ENCODE assay signal across 8 cellular contexts in genomic region chr19:16076958-16077611, GRCh38. TPM values are rescaled to one million over a fixed set of nuclear protein-coding genes. Genes with fewer than 3 reads are reported as not detected.
DNase-seq lines count a peak whose midpoint lies in the region; ATAC-seq, FAIRE-seq and TF ChIP-seq lines count a peak whose summit lies in the region.

No MANE protein-coding gene starts in this region.

- H3K4me1 ChIP-seq in liver (ENCODE audit: control insufficient read depth in 4 of 4, insufficient read depth in 4 of 4, low read length in 3 of 4) = peaks cover 0 to 10% (median 2%) of the 10 kb centered on the region in 4 donors
- peaks cover 79% of the 10 kb centered on the region for H3K4me1 ChIP-seq in stomach smooth muscle (ENCODE audit: control insufficient read depth, insufficient read depth, low read length)

- H3K9ac ChIP-seq in liver (ENCODE audit: low read depth in 1 of 2, low read length in 2 of 2) = peak overlapping the region; percentile 13 to 79
- H3K9ac ChIP-seq in stomach smooth muscle (ENCODE audit: low read length in 2 of 2) = peak overlapping the region; percentile 97 to 99

- peak overlapping the region; percentile 93 for H3K27ac ChIP-seq in liver (ENCODE audit: low read depth in 1 of 2, low read length in 2 of 2)
- H3K27ac ChIP-seq in stomach smooth muscle (ENCODE audit: low read length) = peak overlapping the region; percentile 100

- DNase-seq in activated T-cell treated with anti-CD3 and anti-CD28 coated beads for 24 hours (ENCODE audit: low read depth) (peak; percentile 26), activated T-cell treated with anti-CD3 and anti-CD28 coated beads for 4 hours (no peak), RCC 7860 (ENCODE audit: low spot score) (peak; percentile 13)
- no peak for DNase-seq in central memory CD8-positive, alpha-beta T cell (ENCODE audit: low spot score in 2 of 2)

- no peaks in the 10 kb centered on the region for H3K36me3 ChIP-seq in liver (ENCODE audit: control insufficient read depth in 4 of 4, insufficient read depth in 3 of 4, low read depth in 1 of 4, low read length in 3 of 4)
- H3K36me3 ChIP-seq in stomach smooth muscle (ENCODE audit: control insufficient read depth in 2 of 2, insufficient read depth in 2 of 2, low read length in 2 of 2) = peaks cover 15 to 18% of the 10 kb centered on the region in 2 donors

- no peak for ATAC-seq in central memory CD8-positive, alpha-beta T cell (replicated peaks; ENCODE audit: extremely low read depth, poor library complexity, severe bottlenecking)
- ATAC-seq in GM21515 (IDR thresholded peaks at IDR 0.05; ENCODE audit: unreplicated experiment) = no peak
- ATAC-seq in GM21381 (IDR thresholded peaks at IDR 0.05; ENCODE audit: unreplicated experiment) = no peak

- WGBS in liver = 4% methylated on average over 56 of the region's 56 CpGs

- peaks cover 28% of the 10 kb centered on the region for H3K36me3 Mint-ChIP-seq in central memory CD8-positive, alpha-beta T cell (ENCODE audit: insufficient read depth)

- H3K4me3 Mint-ChIP-seq in central memory CD8-positive, alpha-beta T cell = peak overlapping the region; percentile 78

- peaks cover 59% of the 10 kb centered on the region for H3K4me1 Mint-ChIP-seq in central memory CD8-positive, alpha-beta T cell

- TF ChIP-seq CTCF in liver (IDR thresholded peaks at IDR 0.05; ENCODE audit: low read depth, low read length, missing input control) = no peak

- FAIRE-seq in RCC 7860 (lab: Jason Lieb, UNC) = no peak

- no peak for TF ChIP-seq RAD21 in liver (IDR thresholded peaks at IDR 0.05)

- H3K27me3 ChIP-seq in liver (ENCODE audit: control insufficient read depth in 4 of 4, insufficient read depth in 4 of 4, low read length in 3 of 4) (no peaks in the 10 kb centered on the region), stomach smooth muscle (ENCODE audit: control insufficient read depth in 1 of 2, insufficient read depth in 2 of 2, low read length in 2 of 2) (no peaks in the 10 kb centered on the region)

- H3K9me3 ChIP-seq in liver (ENCODE audit: control insufficient read depth in 4 of 4, low read length in 3 of 4) (no peaks in the 10 kb centered on the region), stomach smooth muscle (ENCODE audit: control insufficient read depth in 2 of 2, low read length in 2 of 2) (no peaks in the 10 kb centered on the region)

- no peaks in the 10 kb centered on the region for H3K9me3 Mint-ChIP-seq in central memory CD8-positive, alpha-beta T cell

- H3K27ac Mint-ChIP-seq in central memory CD8-positive, alpha-beta T cell (ENCODE audit: low read depth) = peak overlapping the region; percentile 89

- H3K27me3 Mint-ChIP-seq in central memory CD8-positive, alpha-beta T cell = no peaks in the 10 kb centered on the region

- H3K4me3 ChIP-seq in liver (ENCODE audit: low read depth in 1 of 3, low read length in 3 of 3) = peak overlapping the region; percentile 36 to 69 (median 58)
- H3K4me3 ChIP-seq in stomach smooth muscle (ENCODE audit: low read length in 2 of 2) = peak overlapping the region; percentile 75 to 89

TF ChIP-seq in liver, 16 proteins besides CTCF, POLR2A, EP300 and RAD21:
- no peak for TF ChIP-seq SP1 (IDR thresholded peaks at IDR 0.05)
- TF ChIP-seq, protein P1, sequence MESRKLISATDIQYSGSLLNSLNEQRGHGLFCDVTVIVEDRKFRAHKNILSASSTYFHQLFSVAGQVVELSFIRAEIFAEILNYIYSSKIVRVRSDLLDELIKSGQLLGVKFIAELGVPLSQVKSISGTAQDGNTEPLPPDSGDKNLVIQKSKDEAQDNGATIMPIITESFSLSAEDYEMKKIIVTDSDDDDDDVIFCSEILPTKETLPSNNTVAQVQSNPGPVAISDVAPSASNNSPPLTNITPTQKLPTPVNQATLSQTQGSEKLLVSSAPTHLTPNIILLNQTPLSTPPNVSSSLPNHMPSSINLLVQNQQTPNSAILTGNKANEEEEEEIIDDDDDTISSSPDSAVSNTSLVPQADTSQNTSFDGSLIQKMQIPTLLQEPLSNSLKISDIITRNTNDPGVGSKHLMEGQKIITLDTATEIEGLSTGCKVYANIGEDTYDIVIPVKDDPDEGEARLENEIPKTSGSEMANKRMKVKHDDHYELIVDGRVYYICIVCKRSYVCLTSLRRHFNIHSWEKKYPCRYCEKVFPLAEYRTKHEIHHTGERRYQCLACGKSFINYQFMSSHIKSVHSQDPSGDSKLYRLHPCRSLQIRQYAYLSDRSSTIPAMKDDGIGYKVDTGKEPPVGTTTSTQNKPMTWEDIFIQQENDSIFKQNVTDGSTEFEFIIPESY (IDR thresholded peaks at IDR 0.05) = no peak
- no peak for TF ChIP-seq FOXA2 (IDR thresholded peaks at IDR 0.05)
- no peak for TF ChIP-seq JUND (IDR thresholded peaks at IDR 0.05)
- no peak for TF ChIP-seq GABPA (IDR thresholded peaks at IDR 0.05 in 1 of 2, conservative IDR thresholded peaks at IDR 0.05 in 1 of 2)
- no peak for TF ChIP-seq NR2F2 (IDR thresholded peaks at IDR 0.05)
- TF ChIP-seq, protein P2, sequence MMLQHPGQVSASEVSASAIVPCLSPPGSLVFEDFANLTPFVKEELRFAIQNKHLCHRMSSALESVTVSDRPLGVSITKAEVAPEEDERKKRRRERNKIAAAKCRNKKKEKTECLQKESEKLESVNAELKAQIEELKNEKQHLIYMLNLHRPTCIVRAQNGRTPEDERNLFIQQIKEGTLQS (IDR thresholded peaks at IDR 0.05) = no peak
- TF ChIP-seq HNF4G (IDR thresholded peaks at IDR 0.05) = no peak
- TF ChIP-seq, protein P3, sequence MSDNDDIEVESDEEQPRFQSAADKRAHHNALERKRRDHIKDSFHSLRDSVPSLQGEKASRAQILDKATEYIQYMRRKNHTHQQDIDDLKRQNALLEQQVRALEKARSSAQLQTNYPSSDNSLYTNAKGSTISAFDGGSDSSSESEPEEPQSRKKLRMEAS (IDR thresholded peaks at IDR 0.05) = no peak
- no peak for TF ChIP-seq HNF4A (conservative IDR thresholded peaks at IDR 0.05)
- TF ChIP-seq TAF1 (conservative IDR thresholded peaks at IDR 0.05) = no peak
- no peak for TF ChIP-seq YY1 (IDR thresholded peaks at IDR 0.05)
- TF ChIP-seq, protein P4, sequence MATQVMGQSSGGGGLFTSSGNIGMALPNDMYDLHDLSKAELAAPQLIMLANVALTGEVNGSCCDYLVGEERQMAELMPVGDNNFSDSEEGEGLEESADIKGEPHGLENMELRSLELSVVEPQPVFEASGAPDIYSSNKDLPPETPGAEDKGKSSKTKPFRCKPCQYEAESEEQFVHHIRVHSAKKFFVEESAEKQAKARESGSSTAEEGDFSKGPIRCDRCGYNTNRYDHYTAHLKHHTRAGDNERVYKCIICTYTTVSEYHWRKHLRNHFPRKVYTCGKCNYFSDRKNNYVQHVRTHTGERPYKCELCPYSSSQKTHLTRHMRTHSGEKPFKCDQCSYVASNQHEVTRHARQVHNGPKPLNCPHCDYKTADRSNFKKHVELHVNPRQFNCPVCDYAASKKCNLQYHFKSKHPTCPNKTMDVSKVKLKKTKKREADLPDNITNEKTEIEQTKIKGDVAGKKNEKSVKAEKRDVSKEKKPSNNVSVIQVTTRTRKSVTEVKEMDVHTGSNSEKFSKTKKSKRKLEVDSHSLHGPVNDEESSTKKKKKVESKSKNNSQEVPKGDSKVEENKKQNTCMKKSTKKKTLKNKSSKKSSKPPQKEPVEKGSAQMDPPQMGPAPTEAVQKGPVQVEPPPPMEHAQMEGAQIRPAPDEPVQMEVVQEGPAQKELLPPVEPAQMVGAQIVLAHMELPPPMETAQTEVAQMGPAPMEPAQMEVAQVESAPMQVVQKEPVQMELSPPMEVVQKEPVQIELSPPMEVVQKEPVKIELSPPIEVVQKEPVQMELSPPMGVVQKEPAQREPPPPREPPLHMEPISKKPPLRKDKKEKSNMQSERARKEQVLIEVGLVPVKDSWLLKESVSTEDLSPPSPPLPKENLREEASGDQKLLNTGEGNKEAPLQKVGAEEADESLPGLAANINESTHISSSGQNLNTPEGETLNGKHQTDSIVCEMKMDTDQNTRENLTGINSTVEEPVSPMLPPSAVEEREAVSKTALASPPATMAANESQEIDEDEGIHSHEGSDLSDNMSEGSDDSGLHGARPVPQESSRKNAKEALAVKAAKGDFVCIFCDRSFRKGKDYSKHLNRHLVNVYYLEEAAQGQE (IDR thresholded peaks at IDR 0.05) = no peak
- TF ChIP-seq FOXA1 (IDR thresholded peaks at IDR 0.05) = no peak
- no peak for TF ChIP-seq EGR1 (IDR thresholded peaks at IDR 0.05; ENCODE audit: low read depth in 2 of 2)
- TF ChIP-seq RXRA (IDR thresholded peaks at IDR 0.05) = no peak

RNA-seq across cellular contexts. Expression of gene TPM4, which starts 0.8 kb away (rescaled TPM):
- 10 to 100 TPM; 40.8 to 59.9 TPM for total RNA-seq in liver
- polyA plus RNA-seq in liver = 10 to 100 TPM; 19.8 to 46.0 TPM

RNA-seq across cellular contexts. Expression of gene RAB8A, which starts 34.6 kb away (rescaled TPM):
- total RNA-seq in liver = 10 to 100 TPM; 45.6 to 52.0 TPM
- 10 to 100 TPM; 38.0 to 43.1 TPM for polyA plus RNA-seq in liver

Comparison
In these comparisons a context has a peak if more than half of its experiments do, and no peak if none do; other contexts are left out.
1. DNase-seq: peak in activated T-cell treated with anti-CD3 and anti-CD28 coated beads for 24 hours (single experiment) and RCC 7860 (single experiment); none in activated T-cell treated with anti-CD3 and anti-CD28 coated beads for 4 hours (single experiment) and central memory CD8-positive, alpha-beta T cell (0 of 2).